27 cellular contexts compared by ENCODE assay signal in genomic region chr7:81743201-81743600, GRCh38. TPM values are rescaled to one million over a fixed set of nuclear protein-coding genes. Genes with fewer than 3 reads are reported as not detected.
"Had no signal": no experiment of that assay in that cellular context is flagged by ENCODE, and none has a peak within 500 bp of the region (broad histone marks: within the 10 kb centered on the region; RNA-seq: fewer than 3 reads in every experiment).

No MANE protein-coding gene starts in this region.

- ATAC-seq: left colon; mucosa of descending colon; naive thymus-derived CD4-positive, alpha-beta T cell; natural killer cell treated with Interleukin-12 subunit alpha and Interleukin-12 subunit beta and Interleukin-15 and Interleukin-18, amount 100 ng/mL, for 72 hours; right lobe of liver; stimulated activated naive B cell treated with anti-CD40 and anti-IgM and Interleukin-4, amounts not matched to agents 10 μg/mL and 1 μg/mL and 100 μg/mL, for 72 hours; stimulated activated naive CD8-positive, alpha-beta T cell treated with anti-CD3 and anti-CD28 coated beads, Interleukin-15, Interleukin-2, amounts not matched to agents 100 U/mL and 50 U/mL, for 24 hours had no signal

- H3K27ac ChIP-seq: left ventricle myocardium inferior, ovary, right atrium auricular region, right lobe of liver, stomach, testis, thyroid gland, transverse colon, upper lobe of left lung, vagina had no signal

- H3K4me1 Mint-ChIP-seq: immature natural killer cell; naive thymus-derived CD4-positive, alpha-beta T cell; neural crest cell had no signal

- H3K36me3 ChIP-seq: left ventricle myocardium inferior, ovary, right atrium auricular region, right lobe of liver, stomach, thyroid gland, transverse colon, vagina had no signal

- H3K4me3 ChIP-seq: left ventricle myocardium inferior, lung, mucosa of descending colon, ovary, right atrium auricular region, right lobe of liver, smooth muscle cell, stomach, testis, thyroid gland, transverse colon, upper lobe of left lung, vagina had no signal

- H3K9me3 ChIP-seq: mucosa of descending colon, ovary, right atrium auricular region, right lobe of liver, stomach, testis, thyroid gland, transverse colon, upper lobe of left lung, vagina had no signal

- H3K4me1 ChIP-seq: left ventricle myocardium inferior, right atrium auricular region, right lobe of liver, stomach, testis, thyroid gland, transverse colon, upper lobe of left lung, vagina had no signal

- H3K27me3 Mint-ChIP-seq: naive thymus-derived CD4-positive, alpha-beta T cell; natural killer cell treated with Interleukin-12 subunit alpha and Interleukin-12 subunit beta and Interleukin-15 and Interleukin-18, amount 100 ng/mL, for 72 hours; progenitor cell of endocrine pancreas; stimulated activated naive B cell treated with anti-CD40 and anti-IgM and Interleukin-4, amounts not matched to agents 10 μg/mL and 1 μg/mL and 100 μg/mL, for 72 hours had no signal

- H3K9me3 Mint-ChIP-seq: neural crest cell; stimulated activated naive B cell treated with anti-CD40 and anti-IgM and Interleukin-4, amounts not matched to agents 10 μg/mL and 1 μg/mL and 100 μg/mL, for 72 hours had no signal

- DNase-seq: hypothalamus; immature natural killer cell; kidney; left colon; left ventricle myocardium inferior; midbrain; mucosa of descending colon; naive thymus-derived CD4-positive, alpha-beta T cell; nucleus accumbens; ovary; right lobe of liver; stimulated activated CD4-positive, alpha-beta T cell treated with anti-CD3 and anti-CD28 coated beads, Interleukin-1b, Interleukin-23, amount 100 ng/mL, for 48 hours; stimulated activated CD4-positive, alpha-beta T cell treated with anti-CD3 and anti-CD28 coated beads, Interleukin-2, amount 100 ng/mL, for 48 hours; stimulated activated naive B cell treated with anti-CD40 and anti-IgM and Interleukin-4, amounts not matched to agents 10 μg/mL and 1 μg/mL and 100 μg/mL, for 72 hours; stimulated activated naive CD8-positive, alpha-beta T cell treated with anti-CD3 and anti-CD28 coated beads, Interleukin-15, Interleukin-2, amounts not matched to agents 100 U/mL and 50 U/mL, for 24 hours; stomach; testis; thyroid gland; transverse colon; upper lobe of left lung had no signal

- H3K4me3 Mint-ChIP-seq: immature natural killer cell; naive thymus-derived CD4-positive, alpha-beta T cell; natural killer cell treated with Interleukin-12 subunit alpha and Interleukin-12 subunit beta and Interleukin-15 and Interleukin-18, amount 100 ng/mL, for 72 hours; neural crest cell; stimulated activated naive B cell treated with anti-CD40 and anti-IgM and Interleukin-4, amounts not matched to agents 10 μg/mL and 1 μg/mL and 100 μg/mL, for 72 hours had no signal

- H3K27me3 ChIP-seq: ovary, right atrium auricular region, right lobe of liver, stomach, testis, thyroid gland, transverse colon, upper lobe of left lung, vagina had no signal

- H3K4me2 ChIP-seq: smooth muscle cell had no signal

- H3K36me3 Mint-ChIP-seq: immature natural killer cell; naive thymus-derived CD4-positive, alpha-beta T cell; natural killer cell treated with Interleukin-12 subunit alpha and Interleukin-12 subunit beta and Interleukin-15 and Interleukin-18, amount 100 ng/mL, for 72 hours; stimulated activated naive B cell treated with anti-CD40 and anti-IgM and Interleukin-4, amounts not matched to agents 10 μg/mL and 1 μg/mL and 100 μg/mL, for 72 hours had no signal

- H3K27ac Mint-ChIP-seq: immature natural killer cell; naive thymus-derived CD4-positive, alpha-beta T cell; natural killer cell treated with Interleukin-12 subunit alpha and Interleukin-12 subunit beta and Interleukin-15 and Interleukin-18, amount 100 ng/mL, for 72 hours; progenitor cell of endocrine pancreas; stimulated activated naive B cell treated with anti-CD40 and anti-IgM and Interleukin-4, amounts not matched to agents 10 μg/mL and 1 μg/mL and 100 μg/mL, for 72 hours had no signal

RNA-seq across cellular contexts. Expression of gene HGF, which starts 26.6 kb away (rescaled TPM):
- total RNA-seq: progenitor cell of endocrine pancreas had no signal
